ENCODE assay signal across 18 cellular contexts in the genomic region with DNA sequence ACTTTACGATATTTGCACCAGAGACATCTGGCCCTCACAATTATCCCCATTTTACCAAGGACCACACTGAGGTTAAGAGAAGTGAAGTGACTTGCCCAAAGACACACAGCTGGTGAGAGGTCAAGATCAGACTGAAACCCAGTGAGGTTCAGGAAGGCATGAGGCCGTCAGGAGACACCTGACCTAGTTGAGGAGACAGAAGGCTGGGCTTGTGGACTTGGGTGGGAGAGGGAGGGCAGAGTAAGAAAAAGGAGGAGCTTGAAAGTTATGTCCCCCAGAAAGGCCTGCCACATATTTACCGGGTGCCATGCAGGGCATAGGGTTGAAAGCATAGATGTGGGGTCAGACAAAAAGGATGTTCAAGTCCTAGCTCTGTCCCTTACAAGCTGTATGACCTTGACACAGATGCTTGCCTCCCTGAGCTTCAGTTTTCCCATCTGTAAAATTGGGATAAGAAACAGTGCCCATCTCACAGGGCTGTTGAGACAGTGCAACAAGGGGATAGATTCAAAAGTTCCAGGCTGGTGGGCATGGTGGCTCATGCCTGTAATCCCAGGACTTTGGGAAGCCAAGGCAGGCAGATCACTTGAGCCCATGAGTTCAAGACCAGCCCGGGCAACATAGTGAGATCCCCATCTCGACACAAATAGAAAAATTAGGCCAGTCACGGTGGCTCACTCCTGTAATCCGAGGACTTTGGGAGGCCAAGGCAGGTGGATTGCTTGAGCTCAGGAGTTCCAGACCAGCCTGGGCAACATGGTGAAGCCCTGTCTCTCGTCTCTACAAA. TPM values are rescaled to one million over a fixed set of nuclear protein-coding genes. Genes with fewer than 3 reads are reported as not detected.
DNase-seq lines count a peak whose midpoint lies in the region; ATAC-seq and TF ChIP-seq lines count a peak whose summit lies in the region.
"Had no signal": no experiment of that assay in that cellular context is flagged by ENCODE, and none has a peak within 500 bp of the region (broad histone marks: within the 10 kb centered on the region; RNA-seq: fewer than 3 reads in every experiment).

No MANE protein-coding gene starts in this region.

- H3K36me3 Mint-ChIP-seq in CD4-positive, alpha-beta memory T cell, result peaks cover 60 to 70% of the 10 kb centered on the region in 2 donors
- H3K36me3 Mint-ChIP-seq in activated naive CD8-positive, alpha-beta T cell treated with anti-CD3 and anti-CD28 coated beads for 36 hours, result peaks cover 49% of the 10 kb centered on the region
- H3K36me3 Mint-ChIP-seq in natural killer cell, result peaks cover 18% of the 10 kb centered on the region

- DNase-seq in CD4-positive, alpha-beta memory T cell, result no peak
- no peak for DNase-seq in activated naive CD8-positive, alpha-beta T cell treated with anti-CD3 and anti-CD28 coated beads for 36 hours
- DNase-seq in natural killer cell, result no peak
- no peak for DNase-seq in Ammon's horn (ENCODE audit: low spot score)
- no peak for DNase-seq in DMS 273 treated with DMSO at 0.1 percent for 48 hours (lab: John Stamatoyannopoulos, UW)
- DNase-seq: erythroblast; Kasumi-1; NCI-H446; small intestine; stimulated activated naive CD4-positive, alpha-beta T cell treated with Interleukin-2 at 50 U/mL for 16 hours had no signal

- H3K27ac ChIP-seq in CD4-positive, alpha-beta memory T cell (ENCODE audit: low read depth, low read length), result peak overlapping the region; percentile 55
- H3K27ac ChIP-seq in KMS-11, result peak overlapping the region; percentile 36; the same call in 1 of the 2 replicates
- H3K27ac ChIP-seq: ascending aorta, C4-2B, pancreas had no signal

- intact Hi-C loops in CD4-positive, alpha-beta memory T cell (cut with micrococcal nuclease), result no loop called here
- intact Hi-C loops in natural killer cell (cut with micrococcal nuclease), result no loop called here

- H3K4me3 ChIP-seq in CD4-positive, alpha-beta memory T cell (ENCODE audit: low read length in 2 of 2), result no peak overlapping the region
- H3K4me3 ChIP-seq in KMS-11 (IDR thresholded peaks at IDR 0.05; ENCODE audit: insufficient read depth, low read depth, low read length), result no peak overlapping the region
- H3K4me3 ChIP-seq: ascending aorta, pancreas had no signal

- H3K4me2 ChIP-seq in KMS-11, result peak overlapping the region; percentile 27; the same call in 1 of the 2 replicates

- peaks cover 92% of the 10 kb centered on the region for H3K4me1 ChIP-seq in CD4-positive, alpha-beta memory T cell (ENCODE audit: insufficient read depth, low read length)
- peaks cover 67% of the 10 kb centered on the region for H3K4me1 ChIP-seq in KMS-11 (ENCODE audit: low read depth, poor library complexity, severe bottlenecking)
- H3K4me1 ChIP-seq: ascending aorta had no signal

- H3K79me2 ChIP-seq in KMS-11 (ENCODE audit: insufficient read depth, low read depth), result peaks cover 78% of the 10 kb centered on the region

- H3K9me3 ChIP-seq in CD4-positive, alpha-beta memory T cell (ENCODE audit: control insufficient read depth in 1 of 2, low read length in 2 of 2), result no peaks in the 10 kb centered on the region
- H3K9me3 ChIP-seq: ascending aorta, pancreas had no signal

- no peak overlapping the region for H3K9ac ChIP-seq in KMS-11

- no peak for ATAC-seq in natural killer cell
- no peak for ATAC-seq in GM18858 (IDR thresholded peaks at IDR 0.05; ENCODE audit: unreplicated experiment)

- no peaks in the 10 kb centered on the region for H3K27me3 Mint-ChIP-seq in CD4-positive, alpha-beta memory T cell
- H3K27me3 Mint-ChIP-seq in activated naive CD8-positive, alpha-beta T cell treated with anti-CD3 and anti-CD28 coated beads for 36 hours, result no peaks in the 10 kb centered on the region
- no peaks in the 10 kb centered on the region for H3K27me3 Mint-ChIP-seq in natural killer cell (ENCODE audit: low read depth in 2 of 2)

- H3K4me1 Mint-ChIP-seq in CD4-positive, alpha-beta memory T cell, result peaks cover 49 to 86% (median 68%) of the 10 kb centered on the region in 4 donors
- peaks cover 52% of the 10 kb centered on the region for H3K4me1 Mint-ChIP-seq in activated naive CD8-positive, alpha-beta T cell treated with anti-CD3 and anti-CD28 coated beads for 36 hours
- H3K4me1 Mint-ChIP-seq in natural killer cell, result peaks cover 66 to 76% of the 10 kb centered on the region in 2 donors

- H4K20me1 ChIP-seq in KMS-11 (ENCODE audit: insufficient read depth), result no peaks in the 10 kb centered on the region

- no peak overlapping the region for H2AFZ ChIP-seq in KMS-11 (ENCODE audit: low read depth)

- TF ChIP-seq CTCF in KMS-11 (conservative IDR thresholded peaks at IDR 0.05; ENCODE audit: low read depth, low read length), result no peak
- no peak for TF ChIP-seq CTCF in natural killer cell (IDR thresholded peaks at IDR 0.05)

- CTCF ChIA-PET in CD4-positive, alpha-beta memory T cell (lab: Charles Lee; ENCODE audit: partially characterized antibody), result interaction anchor here (1.1 to 17.5 kb wide), 3 partner anchors 11 to 37 kb away, joined by 3 to 463 read pairs (median 6); no protein-coding TSS in a partner anchor

- H3K4me3 Mint-ChIP-seq in CD4-positive, alpha-beta memory T cell, result peak overlapping the region; percentile 48 to 70 (median 59)
- H3K4me3 Mint-ChIP-seq in activated naive CD8-positive, alpha-beta T cell treated with anti-CD3 and anti-CD28 coated beads for 36 hours, result peak overlapping the region; percentile 34
- H3K4me3 Mint-ChIP-seq in natural killer cell, result peak overlapping the region; percentile 77

- POLR2A ChIA-PET in CD4-positive, alpha-beta memory T cell (lab: Charles Lee; ENCODE audit: partially characterized antibody), result interaction anchor here (0.6 to 11.1 kb wide), 10 partner anchors 8 to 867 kb away, joined by 3 to 310 read pairs (median 4); a partner anchor contains a TSS

- H3K27ac Mint-ChIP-seq in CD4-positive, alpha-beta memory T cell, result peak overlapping the region; percentile 80 to 99 (median 89)
- peak overlapping the region; percentile 97 for H3K27ac Mint-ChIP-seq in activated naive CD8-positive, alpha-beta T cell treated with anti-CD3 and anti-CD28 coated beads for 36 hours
- peak overlapping the region; percentile 92 to 100 for H3K27ac Mint-ChIP-seq in natural killer cell

- peaks cover 54% of the 10 kb centered on the region for H3K36me3 ChIP-seq in CD4-positive, alpha-beta memory T cell (ENCODE audit: insufficient read depth, low read length)
- no peaks in the 10 kb centered on the region; the same call in 1 of the 2 replicates for H3K36me3 ChIP-seq in KMS-11 (ENCODE audit: insufficient read depth)
- H3K36me3 ChIP-seq: ascending aorta, pancreas had no signal

- peaks cover 0 to 4% (median 0%) of the 10 kb centered on the region in 8 donors for H3K9me3 Mint-ChIP-seq in CD4-positive, alpha-beta memory T cell
- peaks cover 2% of the 10 kb centered on the region for H3K9me3 Mint-ChIP-seq in activated naive CD8-positive, alpha-beta T cell treated with anti-CD3 and anti-CD28 coated beads for 36 hours
- H3K9me3 Mint-ChIP-seq in natural killer cell, result no peaks in the 10 kb centered on the region

- no peaks in the 10 kb centered on the region for H3K27me3 ChIP-seq in CD4-positive, alpha-beta memory T cell (ENCODE audit: insufficient read depth, low read length)
- no peaks in the 10 kb centered on the region for H3K27me3 ChIP-seq in KMS-11 (ENCODE audit: insufficient read depth, low read depth)
- H3K27me3 ChIP-seq: ascending aorta, pancreas had no signal

RNA-seq across cellular contexts. Expression of a gene that starts 6.4 kb away (rescaled TPM):
- total RNA-seq in CD4-positive, alpha-beta memory T cell, result 100 to 1,000 TPM; 175 to 176 TPM
- 100 to 1,000 TPM; 485 to 781 TPM for polyA plus RNA-seq in CD4-positive, alpha-beta memory T cell
- total RNA-seq in activated naive CD8-positive, alpha-beta T cell treated with anti-CD3 and anti-CD28 coated beads for 36 hours, result 10 to 100 TPM; 22.2 to 23.0 TPM
- total RNA-seq in natural killer cell, result 100 to 1,000 TPM; 179 to 201 (median 201) TPM

RNA-seq across cellular contexts. Expression of a gene that starts 29.4 kb away (rescaled TPM):
- under 1 TPM; 0.30 to 0.58 TPM for total RNA-seq in CD4-positive, alpha-beta memory T cell
- under 1 TPM in 1 of 2 donors, not detected in 1; 0.42 TPM for polyA plus RNA-seq in CD4-positive, alpha-beta memory T cell
- total RNA-seq in activated naive CD8-positive, alpha-beta T cell treated with anti-CD3 and anti-CD28 coated beads for 36 hours, result under 1 TPM in 1 of 2 experiments, not detected in 1; 0.12 TPM
- total RNA-seq in natural killer cell, result 1 to 10 TPM in 1 of 3 donors, under 1 TPM in 2; 0.70 to 3.4 (median 0.71) TPM
- total RNA-seq: glomerular endothelial cell, SK-MEL-5 had no signal
- polyA plus RNA-seq: keratinocyte had no signal

Comparison
In these comparisons a context has a peak if more than half of its experiments do, and no peak if none do; other contexts are left out.
1. RNA of a gene that starts 6.4 kb away (total RNA-seq): 179 to 201 TPM in natural killer cell and 175 to 176 TPM in CD4-positive, alpha-beta memory T cell; 22.2 to 23.0 TPM in activated naive CD8-positive, alpha-beta T cell treated with anti-CD3 and anti-CD28 coated beads for 36 hours; every median in the first group is over 4 times any median in the second.
2. Peak in every context shown above with its lines, with median percentiles within 50 percentile points of each other: H3K27ac Mint-ChIP-seq and H3K4me3 Mint-ChIP-seq.